In the genomic region with DNA sequence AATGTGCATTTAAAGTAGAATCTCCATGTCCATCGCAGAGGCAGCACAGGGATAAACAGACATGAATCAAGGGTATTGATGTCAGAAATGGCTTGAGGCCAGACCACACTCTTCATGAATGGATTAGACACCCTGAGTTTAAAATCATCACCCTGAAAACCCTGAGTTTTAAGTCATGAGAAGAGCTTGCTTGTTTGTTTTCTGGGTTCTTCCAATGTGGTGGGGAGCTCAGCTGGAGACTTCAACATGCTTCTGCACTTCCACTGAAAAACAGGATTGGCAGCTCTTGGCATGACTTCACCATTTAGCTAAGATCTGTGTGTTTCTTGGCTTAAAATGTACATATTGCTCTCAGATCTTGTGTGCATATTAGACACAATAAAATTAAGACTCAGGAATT, we compare ENCODE assay signal across 18 cellular contexts. TPM values are rescaled to one million over a fixed set of nuclear protein-coding genes. Genes with fewer than 3 reads are reported as not detected.
DNase-seq lines count a peak whose midpoint lies in the region; ATAC-seq, FAIRE-seq and TF ChIP-seq lines count a peak whose summit lies in the region.
"Had no signal": no experiment of that assay in that cellular context is flagged by ENCODE, and none has a peak within 500 bp of the region (broad histone marks: within the 10 kb centered on the region; RNA-seq: fewer than 3 reads in every experiment).

No MANE protein-coding gene starts in this region.

- H3K27ac Mint-ChIP-seq in T-cell: peak overlapping the region; percentile 9 to 13

- H3K36me3 Mint-ChIP-seq in T-cell: peaks cover 73% of the 10 kb centered on the region

- H3K27me3 ChIP-seq in bronchial epithelial cell (ENCODE audit: control insufficient read depth, insufficient read depth, low read length): no peaks in the 10 kb centered on the region
- H3K27me3 ChIP-seq: SJCRH30 had no signal

- DNase-seq in M059J (ENCODE audit: low read depth) (peak; percentile 23), T-cell (no peak), bronchial epithelial cell (ENCODE audit: low read depth) (peak; percentile 59), myocyte (ENCODE audit: low read depth) (peak; percentile 18), occipital lobe (lab: John Stamatoyannopoulos, UW) (no peak), SKM-1 treated with dmso at 0.1 percent for 144 hours (lab: John Stamatoyannopoulos, UW; ENCODE audit: unreplicated experiment) (no peak)
- DNase-seq: BE2C, EL, GF-D8, MV-4-11, NCI-H1105 treated with DMSO at 0.1 percent for 48 hours, NCI-H2029 treated with DMSO at 0.1 percent for 48 hours, NCI-H524 treated with DMSO at 0.1 percent for 48 hours, NCI-H82, SJCRH30 had no signal

- no peaks in the 10 kb centered on the region for H3K36me3 ChIP-seq in bronchial epithelial cell (ENCODE audit: control insufficient read depth, insufficient read depth, low read length)
- H3K36me3 ChIP-seq: BE2C, SJCRH30 had no signal

- no peak overlapping the region for H3K4me3 ChIP-seq in bronchial epithelial cell (ENCODE audit: low read depth, low read length)
- H3K4me3 ChIP-seq: K562, SJCRH30 had no signal

- H3K9me3 Mint-ChIP-seq in T-cell: no peaks in the 10 kb centered on the region

- H3K4me3 Mint-ChIP-seq in T-cell: no peak overlapping the region

- POLR2A ChIA-PET in T-cell (lab: Charles Lee): interaction anchor here (0.6 to 1.0 kb wide), 2 partner anchors 11 to 296 kb away, joined by 4 to 5 read pairs; no protein-coding TSS in a partner anchor

- CTCF ChIA-PET in T-cell (lab: Charles Lee): interaction anchor here in 1 of 2 donors (1.0 kb wide), 1 partner anchor 295 kb away, joined by 3 read pairs; the partner anchor contains the start of gene HMGCR

- ATAC-seq in T-cell (replicated peaks in 1 of 4) (no peak), HG02571 (IDR thresholded peaks at IDR 0.05; ENCODE audit: unreplicated experiment) (no peak)
- ATAC-seq: K562 had no signal

- FAIRE-seq in bronchial epithelial cell (lab: Jason Lieb, UNC): peak; percentile 18
- FAIRE-seq: K562, RCC 7860 had no signal

- TF ChIP-seq CTCF in bronchial epithelial cell (IDR thresholded peaks at IDR 0.05; ENCODE audit: insufficient read depth, low read length, severe bottlenecking): no peak

- H3K4me1 Mint-ChIP-seq in T-cell: peaks cover 67 to 74% (median 69%) of the 10 kb centered on the region in 3 donors

- no peaks in the 10 kb centered on the region for H3K27me3 Mint-ChIP-seq in T-cell

RNA-seq across cellular contexts. Expression of gene GCNT4, which starts 9.8 kb away (rescaled TPM):
- total RNA-seq in M059J (2014; rRNA removed; shearing (Covaris generic)): 0.79 and 1.2 TPM in 2 replicates
- total RNA-seq in T-cell (10 to 100 TPM in 4 of 5 donors, 1 to 10 TPM in 1; 7.1 to 17.5 (median 11.5) TPM), bronchial epithelial cell (2.9 and 5.5 TPM in 2 replicates), myocyte (0.35 and 0.47 TPM in 2 replicates), occipital lobe (1.7 TPM)
- 0.06 TPM for polyA plus RNA-seq in myocyte (2012)
- total RNA-seq: K562 had no signal

Comparison
In these comparisons a context has a peak if more than half of its experiments do, and no peak if none do; other contexts are left out.
1. DNase-seq: peak in M059J (single experiment), bronchial epithelial cell (single experiment) and myocyte (single experiment); none in T-cell (0 of 34), occipital lobe (single experiment) and SKM-1 treated with dmso at 0.1 percent for 144 hours (single experiment).